ENCODE assay signal across 9 cellular contexts in genomic region chr14:69573205-69573840, GRCh38. TPM values are rescaled to one million over a fixed set of nuclear protein-coding genes. Genes with fewer than 3 reads are reported as not detected.
A peak's percentile ranks its signal among the peaks of the same experiment; 100 is the strongest.
DNase-seq lines count a peak whose midpoint lies in the region; ATAC-seq lines count a peak whose summit lies in the region.
"Had no signal": no experiment of that assay in that cellular context is flagged by ENCODE, and none has a peak within 500 bp of the region (broad histone marks: within the 10 kb centered on the region; RNA-seq: fewer than 3 reads in every experiment).

No MANE protein-coding gene starts in this region.

- CTCF ChIA-PET in activated naive CD4-positive, alpha-beta T cell treated with anti-CD3 and anti-CD28 coated beads, Interleukin-2, amount 10 ng/mL, durations not matched to agents 7 days and 5 days (lab: Charles Lee), result interaction anchor here (1.1 to 4.9 kb wide), 6 partner anchors 12 to 145 kb away, joined by 3 to 29 read pairs (median 6); no protein-coding TSS in a partner anchor
- CTCF ChIA-PET in T-cell (lab: Charles Lee), result interaction anchor here in 1 of 2 donors (0.5 to 0.7 kb wide), 2 partner anchors 92 to 97 kb away, joined by 3 to 9 read pairs; no protein-coding TSS in a partner anchor

- H3K4me1 Mint-ChIP-seq in activated naive CD4-positive, alpha-beta T cell treated with anti-CD3 and anti-CD28 coated beads, Interleukin-2, amount 10 ng/mL, durations not matched to agents 7 days and 5 days, result peaks cover 15% of the 10 kb centered on the region
- peaks cover 12 to 20% (median 14%) of the 10 kb centered on the region in 3 donors for H3K4me1 Mint-ChIP-seq in T-cell
- H3K4me1 Mint-ChIP-seq in stimulated activated naive CD8-positive, alpha-beta T cell treated with anti-CD3 and anti-CD28 coated beads, Interleukin-15, amount 100 ng/mL, for 72 hours, result peaks cover 28% of the 10 kb centered on the region

- ATAC-seq in T-cell (replicated peaks in 1 of 4) (no peak), GM21717 (IDR thresholded peaks at IDR 0.05; ENCODE audit: unreplicated experiment) (no peak), HG02678 (IDR thresholded peaks at IDR 0.05; ENCODE audit: unreplicated experiment) (no peak), GM21825 (IDR thresholded peaks at IDR 0.05; ENCODE audit: unreplicated experiment) (no peak)
- ATAC-seq in stimulated activated naive CD8-positive, alpha-beta T cell treated with anti-CD3 and anti-CD28 coated beads, Interleukin-15, amount 100 ng/mL, for 72 hours, result no peak

- H3K27ac Mint-ChIP-seq in activated naive CD4-positive, alpha-beta T cell treated with anti-CD3 and anti-CD28 coated beads, Interleukin-2, amount 10 ng/mL, durations not matched to agents 7 days and 5 days, result peak overlapping the region; percentile 38
- H3K27ac Mint-ChIP-seq in T-cell, result peak overlapping the region in 1 of 2 donors; percentile 19
- H3K27ac Mint-ChIP-seq in stimulated activated naive CD8-positive, alpha-beta T cell treated with anti-CD3 and anti-CD28 coated beads, Interleukin-15, amount 100 ng/mL, for 72 hours, result no peak overlapping the region

- no peaks in the 10 kb centered on the region for H3K9me3 Mint-ChIP-seq in activated naive CD4-positive, alpha-beta T cell treated with anti-CD3 and anti-CD28 coated beads, Interleukin-2, amount 10 ng/mL, durations not matched to agents 7 days and 5 days
- H3K9me3 Mint-ChIP-seq in T-cell, result no peaks in the 10 kb centered on the region
- no peaks in the 10 kb centered on the region for H3K9me3 Mint-ChIP-seq in stimulated activated naive CD8-positive, alpha-beta T cell treated with anti-CD3 and anti-CD28 coated beads, Interleukin-15, amount 100 ng/mL, for 72 hours

- DNase-seq in activated naive CD4-positive, alpha-beta T cell treated with anti-CD3 and anti-CD28 coated beads, Interleukin-2, amount 10 ng/mL, durations not matched to agents 7 days and 5 days, result no peak
- DNase-seq in activated naive CD4-positive, alpha-beta T cell (lab: John Stamatoyannopoulos, UW), result no peak
- no peak for DNase-seq in T-cell
- DNase-seq in stimulated activated naive CD8-positive, alpha-beta T cell treated with anti-CD3 and anti-CD28 coated beads, Interleukin-15, amount 100 ng/mL, for 72 hours, result no peak

- H3K4me3 Mint-ChIP-seq in activated naive CD4-positive, alpha-beta T cell treated with anti-CD3 and anti-CD28 coated beads, Interleukin-2, amount 10 ng/mL, durations not matched to agents 7 days and 5 days, result no peak overlapping the region
- peak overlapping the region; percentile 43 to 83 (median 52) for H3K4me3 Mint-ChIP-seq in T-cell
- H3K4me3 Mint-ChIP-seq in stimulated activated naive CD8-positive, alpha-beta T cell treated with anti-CD3 and anti-CD28 coated beads, Interleukin-15, amount 100 ng/mL, for 72 hours, result peak overlapping the region; percentile 50 to 81

- POLR2A ChIA-PET in T-cell (lab: Charles Lee), result interaction anchor here in 1 of 2 donors (0.6 kb wide), 1 partner anchor 66 kb away, joined by 4 read pairs; no protein-coding TSS in a partner anchor

- H3K27me3 Mint-ChIP-seq in activated naive CD4-positive, alpha-beta T cell treated with anti-CD3 and anti-CD28 coated beads, Interleukin-2, amount 10 ng/mL, durations not matched to agents 7 days and 5 days, result peaks cover 96% of the 10 kb centered on the region
- H3K27me3 Mint-ChIP-seq in T-cell, result peaks cover 45 to 62% of the 10 kb centered on the region in 2 donors
- peaks cover 83% of the 10 kb centered on the region for H3K27me3 Mint-ChIP-seq in stimulated activated naive CD8-positive, alpha-beta T cell treated with anti-CD3 and anti-CD28 coated beads, Interleukin-15, amount 100 ng/mL, for 72 hours

- H3K9me3 ChIP-seq in iPS-18c (ENCODE audit: control insufficient read depth, insufficient read depth, low read length), result peaks cover 17% of the 10 kb centered on the region

- H3K4me3 ChIP-seq in iPS-18c (ENCODE audit: insufficient read depth, low read depth, low read length), result peak overlapping the region; percentile 67

- no peaks in the 10 kb centered on the region for H3K36me3 Mint-ChIP-seq in activated naive CD4-positive, alpha-beta T cell treated with anti-CD3 and anti-CD28 coated beads, Interleukin-2, amount 10 ng/mL, durations not matched to agents 7 days and 5 days
- no peaks in the 10 kb centered on the region for H3K36me3 Mint-ChIP-seq in T-cell

RNA-seq across cellular contexts. Expression of gene CCDC177, which starts 1.3 kb away (rescaled TPM):
- not detected for total RNA-seq in T-cell
- total RNA-seq: pulmonary artery endothelial cell had no signal

RNA-seq across cellular contexts. Expression of gene SUSD6, which starts 38.1 kb away (rescaled TPM):
- 10 to 100 TPM; 53.5 to 75.5 (median 60.4) TPM for total RNA-seq in T-cell
